In the genomic region with DNA sequence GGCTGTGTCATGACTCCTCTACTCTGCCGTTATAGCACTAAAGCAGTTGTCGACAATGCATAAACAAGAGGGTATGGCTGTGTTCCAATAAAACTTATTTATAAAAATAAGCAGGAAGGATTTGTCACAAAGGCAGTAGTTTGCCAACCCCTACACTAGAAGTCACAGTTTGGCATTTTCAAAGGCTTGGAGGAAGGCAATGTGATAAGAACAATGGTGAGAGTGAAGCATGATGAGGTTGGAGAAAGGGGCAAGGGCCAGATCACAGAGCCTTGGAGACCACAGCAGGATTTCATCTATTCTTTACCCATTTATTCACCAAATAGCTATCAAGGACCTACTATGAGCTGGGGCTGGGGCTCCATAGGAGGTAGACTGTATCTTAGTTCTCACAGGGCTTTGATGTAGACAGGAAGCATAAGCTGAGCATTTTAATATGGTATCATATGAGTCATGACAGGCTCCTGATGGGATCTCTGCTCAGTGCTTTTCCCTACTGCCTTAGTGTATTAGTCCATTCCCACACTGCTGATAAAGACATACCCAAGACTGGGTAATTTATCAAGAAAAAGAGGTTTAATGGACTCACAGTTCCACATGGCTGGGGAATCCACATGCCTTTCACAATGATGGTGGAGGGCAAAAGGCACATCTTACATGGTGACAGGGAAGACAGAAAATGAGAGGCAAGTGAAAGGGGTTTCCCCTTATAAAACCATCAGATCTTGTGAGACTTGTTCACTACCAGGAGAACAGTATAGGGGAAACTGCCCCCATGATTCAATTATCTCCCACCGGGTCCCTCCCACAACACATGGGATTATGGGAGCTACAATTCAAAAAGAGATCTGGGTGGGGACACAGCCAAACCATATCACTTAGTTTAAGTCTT, we compare ENCODE assay signal across 23 cellular contexts.
DNase-seq lines count a peak whose midpoint lies in the region; ATAC-seq and TF ChIP-seq lines count a peak whose summit lies in the region.
"Had no signal": no experiment of that assay in that cellular context is flagged by ENCODE, and none has a peak within 500 bp of the region (broad histone marks: within the 10 kb centered on the region; RNA-seq: fewer than 3 reads in every experiment).

No MANE protein-coding gene starts in this region.

- in situ Hi-C loops in astrocyte of the spinal cord (cut with HindIII; ENCODE audit: low sequenced_read_pairs), result no loop called here

- DNase-seq in activated CD4-positive, CD25-positive, alpha-beta regulatory T cell treated with anti-CD3 and anti-CD28 coated beads, Interleukin-2, amount 50 U/mL, for 72 hours, result no peak
- peak; percentile 29 for DNase-seq in ELR (ENCODE audit: low read depth)
- peak; percentile 22 for DNase-seq in astrocyte of the spinal cord (ENCODE audit: low read depth, low spot score)
- DNase-seq in iris pigment epithelial cell (ENCODE audit: low read depth), result peak; percentile 55
- DNase-seq in activated CD4-positive, alpha-beta T cell treated with anti-CD3 and anti-CD28 coated beads, Interleukin-2, amount 50 U/mL, for 48 hours, result no peak
- DNase-seq: 8988T; activated CD4-positive, alpha-beta T cell treated with anti-CD3 and anti-CD28 coated beads, Interleukin-2, amount 50 U/mL, for 4 hours; activated naive CD4-positive, alpha-beta T cell treated with anti-CD3 and anti-CD28 coated beads, Interleukin-2, amount 10 ng/mL, durations not matched to agents 7 days and 5 days; activated T-cell treated with anti-CD3 and anti-CD28 coated beads, Interleukin-2, amount 50 U/mL, for 1 hour; BE2C; Calu3; kidney; MM.1S; naive thymus-derived CD8-positive, alpha-beta T cell; NCI-H1694; NCI-H774; pancreas; PC-3; T-helper 17 cell had no signal

- peak; percentile 35 to 41 for ATAC-seq in activated CD4-positive, CD25-positive, alpha-beta regulatory T cell treated with anti-CD3 and anti-CD28 coated beads, Interleukin-2, amount 50 U/mL, for 24 hours
- ATAC-seq in GM19023 (IDR thresholded peaks at IDR 0.05; ENCODE audit: unreplicated experiment), result no peak
- ATAC-seq in HG03095 (IDR thresholded peaks at IDR 0.05; ENCODE audit: unreplicated experiment), result no peak
- ATAC-seq: naive thymus-derived CD8-positive, alpha-beta T cell; pancreas; PC-3; T-helper 17 cell had no signal

- H3K4me3 ChIP-seq in astrocyte of the spinal cord (ENCODE audit: low read depth, low read length), result no peak overlapping the region
- H3K4me3 ChIP-seq: pancreas, vagina had no signal

- TF ChIP-seq CTCF in astrocyte of the spinal cord (IDR thresholded peaks at IDR 0.05; ENCODE audit: low read depth, low read length), result no peak

Comparison
In these comparisons a context has a peak if more than half of its experiments do, and no peak if none do; other contexts are left out.
1. ATAC-seq: peak in activated CD4-positive, CD25-positive, alpha-beta regulatory T cell treated with anti-CD3 and anti-CD28 coated beads, Interleukin-2, amount 50 U/mL, for 24 hours (2 of 2); none in GM19023 (single experiment) and HG03095 (single experiment).
2. DNase-seq: peak in ELR (single experiment), astrocyte of the spinal cord (single experiment) and iris pigment epithelial cell (single experiment); none in activated CD4-positive, CD25-positive, alpha-beta regulatory T cell treated with anti-CD3 and anti-CD28 coated beads, Interleukin-2, amount 50 U/mL, for 72 hours (single experiment) and activated CD4-positive, alpha-beta T cell treated with anti-CD3 and anti-CD28 coated beads, Interleukin-2, amount 50 U/mL, for 48 hours (0 of 2).